ENCODE assay signal across 16 cellular contexts in genomic region chr1:19400189-19400588, GRCh38.
DNase-seq lines count a peak whose midpoint lies in the region; ATAC-seq and TF ChIP-seq lines count a peak whose summit lies in the region.
"Had no signal": no experiment of that assay in that cellular context is flagged by ENCODE, and none has a peak within 500 bp of the region (broad histone marks: within the 10 kb centered on the region; RNA-seq: fewer than 3 reads in every experiment).

No MANE protein-coding gene starts in this region.

- no peaks in the 10 kb centered on the region for H3K27me3 Mint-ChIP-seq in activated naive CD4-positive, alpha-beta T cell treated with anti-CD3 and anti-CD28 coated beads for 36 hours (ENCODE audit: low read depth)
- H3K27me3 Mint-ChIP-seq: activated CD8-positive, alpha-beta memory T cell treated with anti-CD3 and anti-CD28 coated beads, Interleukin-2, amount 10 ng/mL, durations not matched to agents 7 days and 5 days; type B pancreatic cell had no signal

- H3K4me3 ChIP-seq in coronary artery (no peak overlapping the region), upper lobe of left lung (no peak overlapping the region)
- H3K4me3 ChIP-seq: body of pancreas had no signal

- peak overlapping the region; percentile 65 for H3K27ac Mint-ChIP-seq in activated naive CD4-positive, alpha-beta T cell treated with anti-CD3 and anti-CD28 coated beads for 36 hours
- peak overlapping the region in 1 of 2 donors; percentile 70 for H3K27ac Mint-ChIP-seq in activated naive CD4-positive, alpha-beta T cell treated with anti-CD3 and anti-CD28 coated beads, Interleukin-2, amount 50 U/mL, for 72 hours

- H3K27ac ChIP-seq in coronary artery, result peak overlapping the region; percentile 55 to 69
- H3K27ac ChIP-seq in upper lobe of left lung, result peak overlapping the region; percentile 20 to 59 (median 44)
- H3K27ac ChIP-seq: body of pancreas had no signal

- H3K4me1 ChIP-seq in upper lobe of left lung, result peaks cover 18 to 49% (median 42%) of the 10 kb centered on the region in 4 donors
- H3K4me1 ChIP-seq: body of pancreas had no signal

- H3K27me3 ChIP-seq in upper lobe of left lung, result no peaks in the 10 kb centered on the region
- H3K27me3 ChIP-seq: body of pancreas had no signal

- intact Hi-C loops in activated naive CD4-positive, alpha-beta T cell treated with anti-CD3 and anti-CD28 coated beads for 36 hours (cut with micrococcal nuclease), result no loop called here

- H3K9me3 Mint-ChIP-seq in activated naive CD4-positive, alpha-beta T cell treated with anti-CD3 and anti-CD28 coated beads for 36 hours, result no peaks in the 10 kb centered on the region
- H3K9me3 Mint-ChIP-seq in activated naive CD4-positive, alpha-beta T cell treated with anti-CD3 and anti-CD28 coated beads, Interleukin-2, amount 50 U/mL, for 72 hours, result no peaks in the 10 kb centered on the region
- H3K9me3 Mint-ChIP-seq: mesothelial cell of epicardium, type B pancreatic cell had no signal

- TF ChIP-seq CTCF in coronary artery (IDR thresholded peaks at IDR 0.05) (no peak), upper lobe of left lung (IDR thresholded peaks at IDR 0.05) (no peak)

- 74 to 90% methylated on average over 7 to 10 of the region's 10 CpGs for WGBS in upper lobe of left lung, 2 donors

- H3K4me1 Mint-ChIP-seq in activated naive CD4-positive, alpha-beta T cell treated with anti-CD3 and anti-CD28 coated beads for 36 hours (ENCODE audit: low read depth), result peaks cover 72% of the 10 kb centered on the region

- H3K9me3 ChIP-seq in upper lobe of left lung, result no peaks in the 10 kb centered on the region
- H3K9me3 ChIP-seq: body of pancreas had no signal

- DNase-seq in activated naive CD4-positive, alpha-beta T cell treated with anti-CD3 and anti-CD28 coated beads for 36 hours, result no peak
- no peak for DNase-seq in activated naive CD4-positive, alpha-beta T cell treated with anti-CD3 and anti-CD28 coated beads, Interleukin-2, amount 50 U/mL, for 72 hours (ENCODE audit: low spot score in 2 of 2)
- DNase-seq in coronary artery (ENCODE audit: low spot score) (peak; percentile 82), myocyte (ENCODE audit: low read depth) (peak; percentile 79), upper lobe of left lung (no peak), hypothalamus (lab: John Stamatoyannopoulos, UW) (no peak), HCEC 1CT (no peak), NCI-H82 (lab: John Stamatoyannopoulos, UW) (no peak)
- DNase-seq: activated CD8-positive, alpha-beta memory T cell treated with anti-CD3 and anti-CD28 coated beads, Interleukin-2, amount 10 ng/mL, durations not matched to agents 7 days and 5 days; body of pancreas; NCI-H1092; NCI-H510A; T-helper 2 cell had no signal

- TF ChIP-seq EP300 in upper lobe of left lung (IDR thresholded peaks at IDR 0.05), result no peak

- no peak for TF ChIP-seq POLR2A in upper lobe of left lung (IDR thresholded peaks at IDR 0.05)

- H3K36me3 ChIP-seq in upper lobe of left lung, result peaks cover 0 to 6% (median 5%) of the 10 kb centered on the region in 4 donors

- no peak overlapping the region for H3K4me3 Mint-ChIP-seq in activated naive CD4-positive, alpha-beta T cell treated with anti-CD3 and anti-CD28 coated beads for 36 hours
- H3K4me3 Mint-ChIP-seq: activated CD8-positive, alpha-beta memory T cell treated with anti-CD3 and anti-CD28 coated beads, Interleukin-2, amount 10 ng/mL, durations not matched to agents 7 days and 5 days; mesothelial cell of epicardium had no signal

- ATAC-seq in activated naive CD4-positive, alpha-beta T cell treated with anti-CD3 and anti-CD28 coated beads, Interleukin-2, amount 50 U/mL, for 72 hours, result no peak
- no peak for ATAC-seq in upper lobe of left lung (ENCODE audit: low FRiP score in 2 of 2)
- ATAC-seq: activated CD8-positive, alpha-beta memory T cell treated with anti-CD3 and anti-CD28 coated beads, Interleukin-2, amount 10 ng/mL, durations not matched to agents 7 days and 5 days; body of pancreas; Panc1 had no signal

- H3K36me3 Mint-ChIP-seq in activated naive CD4-positive, alpha-beta T cell treated with anti-CD3 and anti-CD28 coated beads for 36 hours (ENCODE audit: low read depth), result peaks cover 16% of the 10 kb centered on the region
- peaks cover 0 to 21% of the 10 kb centered on the region in 2 donors for H3K36me3 Mint-ChIP-seq in activated naive CD4-positive, alpha-beta T cell treated with anti-CD3 and anti-CD28 coated beads, Interleukin-2, amount 50 U/mL, for 72 hours

- CTCF ChIA-PET in activated naive CD4-positive, alpha-beta T cell treated with anti-CD3 and anti-CD28 coated beads for 36 hours (lab: Charles Lee), result interaction anchor here (0.7 kb wide), 1 partner anchor 13 kb away, joined by 3 read pairs; no protein-coding TSS in a partner anchor

Comparison
In these comparisons a context has a peak if more than half of its experiments do, and no peak if none do; other contexts are left out.
1. DNase-seq: peak in coronary artery (single experiment) and myocyte (single experiment); none in activated naive CD4-positive, alpha-beta T cell treated with anti-CD3 and anti-CD28 coated beads for 36 hours (single experiment), activated naive CD4-positive, alpha-beta T cell treated with anti-CD3 and anti-CD28 coated beads, Interleukin-2, amount 50 U/mL, for 72 hours (0 of 2), upper lobe of left lung (0 of 2), hypothalamus (0 of 51), HCEC 1CT (single experiment) and NCI-H82 (single experiment).